ENCODE assay signal across 2 cellular contexts in genomic region chr10:124464028-124464751, GRCh38.
TF ChIP-seq lines count a peak whose summit lies in the region.

No MANE protein-coding gene starts in this region.

TF ChIP-seq in liver, 16 proteins besides CTCF, POLR2A, EP300 and RAD21:
- TF ChIP-seq HNF4A (conservative IDR thresholded peaks at IDR 0.05) (peak; percentile 23 to 50), YY1 (IDR thresholded peaks at IDR 0.05) (no peak), RXRA (IDR thresholded peaks at IDR 0.05) (peak in 1 of 2 donors; percentile 13), EGR1 (IDR thresholded peaks at IDR 0.05; ENCODE audit: low read depth in 2 of 2) (no peak)

TF ChIP-seq in SK-N-SH, 30 proteins besides CTCF, POLR2A, EP300 and RAD21:
- TF ChIP-seq ZBTB33 (IDR thresholded peaks at IDR 0.05; ENCODE audit: borderline replicate concordance, low read depth) (no peak), USF2 (IDR thresholded peaks at IDR 0.05; ENCODE audit: borderline replicate concordance, low read depth, low read length) (no peak), EZH2phosphoT487 (IDR thresholded peaks at IDR 0.05; ENCODE audit: borderline replicate concordance, low read depth) (no peak), NFIC (IDR thresholded peaks at IDR 0.05; ENCODE audit: borderline replicate concordance) (no peak), TEAD4 (IDR thresholded peaks at IDR 0.05; ENCODE audit: borderline replicate concordance, insufficient read depth) (no peak), JUND (IDR thresholded peaks at IDR 0.05) (no peak), YY1 (IDR thresholded peaks at IDR 0.05; ENCODE audit: low read depth) (no peak), FOSL2 (IDR thresholded peaks at IDR 0.05; ENCODE audit: borderline replicate concordance, low read depth) (no peak), IRF3 (IDR thresholded peaks at IDR 0.05; ENCODE audit: low read depth, low read length) (no peak), MEF2A (IDR thresholded peaks at IDR 0.05; ENCODE audit: borderline replicate concordance, low read depth) (no peak), NRF1 (IDR thresholded peaks at IDR 0.05; ENCODE audit: low read depth, low read length) (no peak), POLR2AphosphoS5 (IDR thresholded peaks at IDR 0.05; ENCODE audit: low read depth, low read length) (no peak), PBX3 (IDR thresholded peaks at IDR 0.05) (no peak), CHD2 (IDR thresholded peaks at IDR 0.05; ENCODE audit: low read length, partially characterized antibody) (no peak)
TF ChIP-seq in SK-N-SH: peak in this region for 0.
